Comparison of ENCODE assay signal across 14 cellular contexts in the genomic region with DNA sequence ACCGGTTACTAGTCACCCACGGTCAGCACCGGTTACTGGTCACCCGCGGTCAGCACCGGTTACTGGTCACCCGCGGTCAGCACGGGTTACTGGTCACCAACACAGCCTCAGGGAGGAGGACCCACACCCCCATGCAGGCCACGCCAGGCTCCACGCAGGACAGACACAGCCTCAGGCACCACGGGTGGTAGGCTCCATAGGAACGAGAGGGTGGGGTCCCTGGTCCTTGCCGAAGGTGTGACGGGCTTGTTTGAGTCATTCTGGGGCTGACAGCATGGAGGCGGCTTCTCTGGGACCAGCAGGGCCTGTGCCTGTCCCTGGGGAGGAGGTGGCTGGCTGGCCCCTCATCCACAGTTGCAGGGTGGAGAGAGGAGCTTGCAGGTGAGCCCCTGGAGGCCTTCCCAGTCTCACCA.
"Had no signal": no experiment of that assay in that cellular context is flagged by ENCODE, and none has a peak within 500 bp of the region (broad histone marks: within the 10 kb centered on the region; RNA-seq: fewer than 3 reads in every experiment).

No MANE protein-coding gene starts in this region.

- H3K9me3 ChIP-seq: esophagus muscularis mucosa, thoracic aorta had no signal

- H3K36me3 Mint-ChIP-seq: activated naive CD4-positive, alpha-beta T cell treated with anti-CD3 and anti-CD28 coated beads, Interleukin-2, amount 10 ng/mL, durations not matched to agents 7 days and 5 days; stimulated activated effector memory CD8-positive, alpha-beta T cell treated with anti-CD3 and anti-CD28 coated beads, Interleukin-12 subunit alpha, Interleukin-12 subunit beta, amount 100 ng/mL, for 72 hours had no signal

- H3K27me3 Mint-ChIP-seq: activated B cell treated with CpG ODN at 0.5 μM for 24 hours; activated naive CD4-positive, alpha-beta T cell treated with anti-CD3 and anti-CD28 coated beads, Interleukin-2, amount 10 ng/mL, durations not matched to agents 7 days and 5 days had no signal

- DNase-seq: activated B cell treated with CpG ODN at 0.5 μM for 24 hours; activated CD4-positive, alpha-beta T cell treated with anti-CD3 and anti-CD28 coated beads for 48 hours; activated CD8-positive, alpha-beta T cell treated with anti-CD3 and anti-CD28 coated beads for 36 hours; activated naive CD4-positive, alpha-beta T cell treated with anti-CD3 and anti-CD28 coated beads, Interleukin-2, amount 10 ng/mL, durations not matched to agents 7 days and 5 days; activated T-cell treated with anti-CD3 and anti-CD28 coated beads for 4 hours; hippocampal formation; kidney; left ventricle myocardium superior; mesenchymal stem cell; nephron progenitor cell; stimulated activated CD4-positive, alpha-beta T cell treated with anti-CD3 and anti-CD28 coated beads, Interleukin-12 subunit alpha, Interleukin-12 subunit beta, amount 100 ng/mL, for 4 hours had no signal

- H3K4me3 Mint-ChIP-seq: activated B cell treated with CpG ODN at 0.5 μM for 24 hours; activated CD8-positive, alpha-beta T cell treated with anti-CD3 and anti-CD28 coated beads for 36 hours; activated naive CD4-positive, alpha-beta T cell treated with anti-CD3 and anti-CD28 coated beads, Interleukin-2, amount 10 ng/mL, durations not matched to agents 7 days and 5 days; nephron progenitor cell; stimulated activated effector memory CD8-positive, alpha-beta T cell treated with anti-CD3 and anti-CD28 coated beads, Interleukin-12 subunit alpha, Interleukin-12 subunit beta, amount 100 ng/mL, for 72 hours had no signal

- H3K27ac Mint-ChIP-seq: activated B cell treated with CpG ODN at 0.5 μM for 24 hours; activated CD8-positive, alpha-beta T cell treated with anti-CD3 and anti-CD28 coated beads for 36 hours; activated naive CD4-positive, alpha-beta T cell treated with anti-CD3 and anti-CD28 coated beads, Interleukin-2, amount 10 ng/mL, durations not matched to agents 7 days and 5 days; nephron progenitor cell; stimulated activated effector memory CD8-positive, alpha-beta T cell treated with anti-CD3 and anti-CD28 coated beads, Interleukin-12 subunit alpha, Interleukin-12 subunit beta, amount 100 ng/mL, for 72 hours had no signal

- ATAC-seq: activated CD8-positive, alpha-beta T cell treated with anti-CD3 and anti-CD28 coated beads for 36 hours; left ventricle myocardium superior; stimulated activated effector memory CD8-positive, alpha-beta T cell treated with anti-CD3 and anti-CD28 coated beads, Interleukin-12 subunit alpha, Interleukin-12 subunit beta, amount 100 ng/mL, for 72 hours had no signal

- H3K27ac ChIP-seq: esophagus muscularis mucosa, thoracic aorta had no signal

- H3K4me1 Mint-ChIP-seq: activated B cell treated with CpG ODN at 0.5 μM for 24 hours; activated naive CD4-positive, alpha-beta T cell treated with anti-CD3 and anti-CD28 coated beads, Interleukin-2, amount 10 ng/mL, durations not matched to agents 7 days and 5 days; nephron progenitor cell; stimulated activated effector memory CD8-positive, alpha-beta T cell treated with anti-CD3 and anti-CD28 coated beads, Interleukin-12 subunit alpha, Interleukin-12 subunit beta, amount 100 ng/mL, for 72 hours had no signal

- H3K9me3 Mint-ChIP-seq: activated B cell treated with CpG ODN at 0.5 μM for 24 hours; activated CD8-positive, alpha-beta T cell treated with anti-CD3 and anti-CD28 coated beads for 36 hours; activated naive CD4-positive, alpha-beta T cell treated with anti-CD3 and anti-CD28 coated beads, Interleukin-2, amount 10 ng/mL, durations not matched to agents 7 days and 5 days; nephron progenitor cell; stimulated activated effector memory CD8-positive, alpha-beta T cell treated with anti-CD3 and anti-CD28 coated beads, Interleukin-12 subunit alpha, Interleukin-12 subunit beta, amount 100 ng/mL, for 72 hours had no signal

- H3K36me3 ChIP-seq: esophagus muscularis mucosa, thoracic aorta had no signal

- H3K4me3 ChIP-seq: esophagus muscularis mucosa, thoracic aorta had no signal
